In the genomic region with DNA sequence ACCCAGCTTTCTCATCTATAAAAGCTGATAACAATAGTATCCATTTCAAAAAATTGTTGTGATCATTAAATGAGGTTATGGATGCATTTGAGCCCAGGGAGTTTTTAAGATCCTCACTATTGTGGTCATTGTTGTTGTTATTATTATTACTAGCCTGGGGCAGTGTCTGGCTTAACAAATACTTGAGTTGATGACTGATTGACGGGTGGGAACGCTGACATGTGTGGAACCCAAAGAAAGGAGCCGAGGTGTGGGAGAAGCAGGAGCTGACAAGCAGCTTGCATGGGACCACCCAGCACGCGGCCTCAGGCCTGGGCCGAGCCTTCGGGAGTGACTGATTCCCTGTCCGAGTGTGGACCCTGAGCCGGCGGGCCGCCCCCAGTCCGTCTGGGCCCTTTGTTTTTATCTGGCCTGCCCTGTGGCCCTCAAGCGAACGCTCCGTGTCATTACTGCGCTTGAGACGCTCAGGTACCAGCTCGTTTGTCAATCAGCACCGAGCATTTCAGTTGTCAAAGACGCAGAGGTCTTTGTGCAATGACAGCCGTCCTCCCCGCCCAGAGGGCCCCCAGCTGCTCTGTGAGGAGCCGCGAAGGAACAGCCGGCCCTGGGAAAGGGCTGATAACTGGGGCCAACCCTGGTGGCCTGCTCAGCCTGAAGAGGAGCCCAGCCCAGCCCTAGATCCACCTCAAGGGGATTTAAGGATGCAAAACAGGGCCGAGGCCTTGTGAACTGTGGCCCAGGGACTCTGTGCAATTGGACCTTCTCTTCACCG, we compare ENCODE assay signal across 23 cellular contexts.
"Had no signal": no experiment of that assay in that cellular context is flagged by ENCODE, and none has a peak within 500 bp of the region (broad histone marks: within the 10 kb centered on the region; RNA-seq: fewer than 3 reads in every experiment).

No MANE protein-coding gene starts in this region.

- H3K9ac ChIP-seq: KMS-11 had no signal

- ATAC-seq: activated T-helper 17 cell treated with anti-CD3 and anti-CD28 coated beads, Interleukin-2, amount 50 U/mL, for 72 hours; PC-3; T-helper 17 cell had no signal

- H3K4me2 ChIP-seq: KMS-11 had no signal

- H3K4me1 Mint-ChIP-seq: activated B cell treated with CpG ODN at 0.5 μM for 24 hours; activated CD4-positive, alpha-beta T cell treated with anti-CD3 and anti-CD28 coated beads, Interleukin-2, amount 10 ng/mL, durations not matched to agents 24 days and 14 days; activated T-helper 17 cell treated with anti-CD3 and anti-CD28 coated beads, Interleukin-2, amount 50 U/mL, for 72 hours; T-helper 17 cell had no signal

- H3K27me3 Mint-ChIP-seq: activated CD4-positive, alpha-beta T cell treated with anti-CD3 and anti-CD28 coated beads, Interleukin-2, amount 10 ng/mL, durations not matched to agents 24 days and 14 days; activated T-helper 17 cell treated with anti-CD3 and anti-CD28 coated beads, Interleukin-2, amount 50 U/mL, for 72 hours had no signal

- H3K36me3 ChIP-seq: brain microvascular endothelial cell, cardiac muscle cell had no signal

- DNase-seq: activated B cell treated with CpG ODN at 0.5 μM for 24 hours; activated CD4-positive, alpha-beta memory T cell treated with anti-CD3 and anti-CD28 coated beads for 36 hours; activated CD4-positive, alpha-beta T cell treated with anti-CD3 and anti-CD28 coated beads for 1 hour; activated CD4-positive, alpha-beta T cell treated with anti-CD3 and anti-CD28 coated beads, Interleukin-2, amount 10 ng/mL, durations not matched to agents 24 days and 14 days; activated gamma-delta T cell; activated naive CD4-positive, alpha-beta T cell treated with anti-CD3 and anti-CD28 coated beads for 36 hours; activated T-cell treated with anti-CD3 and anti-CD28 coated beads for 4 hours; activated T-cell treated with anti-CD3 and anti-CD28 coated beads, Interleukin-2, amount 50 U/mL, for 48 hours; amygdala; brain microvascular endothelial cell; NCI-H1092; NCI-H1417 treated with DMSO at 0.1 percent for 48 hours; NCI-H1694 treated with DMSO at 0.1 percent for 48 hours; NCI-H2029 treated with DMSO at 0.1 percent for 48 hours; NCI-H524; PC-3; SHP77 treated with DMSO at 0.1 percent for 48 hours; T-helper 17 cell; T-helper 9 cell had no signal

- H3K4me3 Mint-ChIP-seq: activated B cell treated with CpG ODN at 0.5 μM for 24 hours; activated CD4-positive, alpha-beta memory T cell treated with anti-CD3 and anti-CD28 coated beads for 36 hours; activated CD4-positive, alpha-beta T cell treated with anti-CD3 and anti-CD28 coated beads, Interleukin-2, amount 10 ng/mL, durations not matched to agents 24 days and 14 days; activated naive CD4-positive, alpha-beta T cell treated with anti-CD3 and anti-CD28 coated beads for 36 hours; activated naive CD8-positive, alpha-beta T cell; activated T-helper 17 cell treated with anti-CD3 and anti-CD28 coated beads, Interleukin-2, amount 50 U/mL, for 72 hours; T-helper 17 cell had no signal

- H3K36me3 Mint-ChIP-seq: activated CD4-positive, alpha-beta memory T cell treated with anti-CD3 and anti-CD28 coated beads for 36 hours; activated naive CD8-positive, alpha-beta T cell had no signal

- H3K9me3 Mint-ChIP-seq: activated CD4-positive, alpha-beta T cell treated with anti-CD3 and anti-CD28 coated beads, Interleukin-2, amount 10 ng/mL, durations not matched to agents 24 days and 14 days; activated T-helper 17 cell treated with anti-CD3 and anti-CD28 coated beads, Interleukin-2, amount 50 U/mL, for 72 hours had no signal

- H3K27ac ChIP-seq: brain microvascular endothelial cell, cardiac muscle cell, KMS-11 had no signal

- H3K4me3 ChIP-seq: cardiac muscle cell had no signal

- H3K27me3 ChIP-seq: brain microvascular endothelial cell had no signal

- H3K27ac Mint-ChIP-seq: activated B cell treated with CpG ODN at 0.5 μM for 24 hours; activated CD4-positive, alpha-beta memory T cell treated with anti-CD3 and anti-CD28 coated beads for 36 hours; activated CD4-positive, alpha-beta T cell treated with anti-CD3 and anti-CD28 coated beads, Interleukin-2, amount 10 ng/mL, durations not matched to agents 24 days and 14 days; activated naive CD4-positive, alpha-beta T cell treated with anti-CD3 and anti-CD28 coated beads for 36 hours; activated naive CD8-positive, alpha-beta T cell; activated T-helper 17 cell treated with anti-CD3 and anti-CD28 coated beads, Interleukin-2, amount 50 U/mL, for 72 hours; T-helper 17 cell had no signal
